8 cellular contexts compared by ENCODE assay signal in genomic region chr13:111187879-111188643, GRCh38.
A peak's percentile ranks its signal among the peaks of the same experiment; 100 is the strongest.
DNase-seq lines count a peak whose midpoint lies in the region; ATAC-seq and TF ChIP-seq lines count a peak whose summit lies in the region.

No MANE protein-coding gene starts in this region.

- no peak for DNase-seq in activated CD4-positive, alpha-beta T cell treated with anti-CD3 and anti-CD28 coated beads, Interleukin-2, amount 10 ng/mL, durations not matched to agents 24 days and 14 days
- DNase-seq in activated CD4-positive, alpha-beta T cell treated with anti-CD3 and anti-CD28 coated beads for 1 hour, result no peak
- DNase-seq in activated B cell treated with CpG ODN at 0.5 μM for 24 hours, result no peak
- no peak for DNase-seq in Right ventricle myocardium superior
- no peak for DNase-seq in testis
- DNase-seq in lower leg skin (ENCODE audit: low spot score in 2 of 2), result no peak
- DNase-seq in NOMO-1 treated with dmso at 0.1 percent for 144 hours (lab: John Stamatoyannopoulos, UW; ENCODE audit: unreplicated experiment), result no peak

- WGBS in testis, 2 donors, result 41 to 42% methylated on average over 9 to 15 of the region's 15 CpGs
- WGBS in lower leg skin, 2 donors, result 47 to 48% methylated on average over 15 of the region's 15 CpGs

- H3K27me3 ChIP-seq in testis, result no peaks in the 10 kb centered on the region

- H3K9me3 Mint-ChIP-seq in activated CD4-positive, alpha-beta T cell treated with anti-CD3 and anti-CD28 coated beads, Interleukin-2, amount 10 ng/mL, durations not matched to agents 24 days and 14 days, result peaks cover 10% of the 10 kb centered on the region
- no peaks in the 10 kb centered on the region for H3K9me3 Mint-ChIP-seq in activated B cell treated with CpG ODN at 0.5 μM for 24 hours

- H3K27me3 Mint-ChIP-seq in activated CD4-positive, alpha-beta T cell treated with anti-CD3 and anti-CD28 coated beads, Interleukin-2, amount 10 ng/mL, durations not matched to agents 24 days and 14 days, result no peaks in the 10 kb centered on the region
- H3K27me3 Mint-ChIP-seq in activated B cell treated with CpG ODN at 0.5 μM for 24 hours, result no peaks in the 10 kb centered on the region

- POLR2A ChIA-PET in activated B cell treated with CpG ODN at 0.5 μM for 24 hours (lab: Charles Lee), result interaction anchor here (1.6 kb wide), 1 partner anchor 11 kb away, joined by 6 read pairs; no protein-coding TSS in a partner anchor

- H3K4me3 ChIP-seq in testis (no peak overlapping the region), lower leg skin (ENCODE audit: low read depth, poor library complexity, severe bottlenecking) (no peak overlapping the region)

- peak overlapping the region; percentile 13 to 65 for H3K27ac ChIP-seq in testis

- H3K36me3 ChIP-seq in testis (ENCODE audit: low read depth, missing control alignments), result no peaks in the 10 kb centered on the region

- intact Hi-C loops in activated CD4-positive, alpha-beta T cell treated with anti-CD3 and anti-CD28 coated beads, Interleukin-2, amount 10 ng/mL, durations not matched to agents 24 days and 14 days (cut with micrococcal nuclease), result loop anchor here (2.0 to 10.0 kb wide), 3 partner anchors 33 to 273 kb away; partner anchors contain the start of gene ANKRD10
- intact Hi-C loops in activated B cell treated with CpG ODN at 0.5 μM for 24 hours (cut with micrococcal nuclease) (no loop called here), Right ventricle myocardium superior (cut with DNase I) (no loop called here), testis (cut with DNase I; ENCODE audit: low total_unique reads) (no loop called here), lower leg skin (cut with DNase I; ENCODE audit: low total_unique reads) (no loop called here)

- H3K27ac Mint-ChIP-seq in activated CD4-positive, alpha-beta T cell treated with anti-CD3 and anti-CD28 coated beads, Interleukin-2, amount 10 ng/mL, durations not matched to agents 24 days and 14 days, result peak overlapping the region; percentile 27
- peak overlapping the region; percentile 78 for H3K27ac Mint-ChIP-seq in activated B cell treated with CpG ODN at 0.5 μM for 24 hours

- peaks cover 15% of the 10 kb centered on the region for H3K4me1 ChIP-seq in testis

- no peak for ATAC-seq in activated B cell treated with CpG ODN at 0.5 μM for 24 hours (ENCODE audit: low read depth)
- peak; percentile 26 for ATAC-seq in Right ventricle myocardium superior (ENCODE audit: poor library complexity)
- ATAC-seq in HG03457 (IDR thresholded peaks at IDR 0.05; ENCODE audit: unreplicated experiment), result no peak

- H3K9me3 ChIP-seq in testis, result no peaks in the 10 kb centered on the region

- peaks cover 34% of the 10 kb centered on the region for H3K36me3 Mint-ChIP-seq in activated CD4-positive, alpha-beta T cell treated with anti-CD3 and anti-CD28 coated beads, Interleukin-2, amount 10 ng/mL, durations not matched to agents 24 days and 14 days (ENCODE audit: low read depth)
- peaks cover 14% of the 10 kb centered on the region for H3K36me3 Mint-ChIP-seq in activated B cell treated with CpG ODN at 0.5 μM for 24 hours (ENCODE audit: low read depth)

- H3K4me1 Mint-ChIP-seq in activated CD4-positive, alpha-beta T cell treated with anti-CD3 and anti-CD28 coated beads, Interleukin-2, amount 10 ng/mL, durations not matched to agents 24 days and 14 days, result peaks cover 85% of the 10 kb centered on the region
- H3K4me1 Mint-ChIP-seq in activated B cell treated with CpG ODN at 0.5 μM for 24 hours, result peaks cover 99% of the 10 kb centered on the region

- peak overlapping the region; percentile 81 for H3K4me3 Mint-ChIP-seq in activated CD4-positive, alpha-beta T cell treated with anti-CD3 and anti-CD28 coated beads, Interleukin-2, amount 10 ng/mL, durations not matched to agents 24 days and 14 days
- peak overlapping the region; percentile 47 for H3K4me3 Mint-ChIP-seq in activated B cell treated with CpG ODN at 0.5 μM for 24 hours

- CTCF ChIA-PET in activated B cell treated with CpG ODN at 0.5 μM for 24 hours (lab: Charles Lee), result interaction anchor here (1.1 to 1.8 kb wide), 4 partner anchors 20 to 120 kb away, joined by 3 to 9 read pairs (median 4); no protein-coding TSS in a partner anchor

- no peak for TF ChIP-seq POLR2A in testis (IDR thresholded peaks at IDR 0.05)
- TF ChIP-seq POLR2A in lower leg skin (IDR thresholded peaks at IDR 0.05), result no peak

- TF ChIP-seq CTCF in activated B cell treated with CpG ODN at 0.5 μM for 24 hours (IDR thresholded peaks at IDR 0.05), result no peak
- no peak for TF ChIP-seq CTCF in testis (IDR thresholded peaks at IDR 0.05)
- TF ChIP-seq CTCF in lower leg skin (IDR thresholded peaks at IDR 0.05), result no peak
